In genomic region chr11:94740083-94740974, GRCh38 we compare ENCODE assay signal across 8 cellular contexts. TPM values are rescaled to one million over a fixed set of nuclear protein-coding genes. Genes with fewer than 3 reads are reported as not detected.
A peak's percentile ranks its signal among the peaks of the same experiment; 100 is the strongest.
DNase-seq lines count a peak whose midpoint lies in the region; ATAC-seq, FAIRE-seq and TF ChIP-seq lines count a peak whose summit lies in the region.

No MANE protein-coding gene starts in this region.

- no peak for TF ChIP-seq POLR2A in spleen (IDR thresholded peaks at IDR 0.05)

- no peaks in the 10 kb centered on the region for H3K9me3 Mint-ChIP-seq in activated T-cell treated with anti-CD3 and anti-CD28 coated beads, Interleukin-2, amount 50 U/mL, for 24 hours
- H3K9me3 Mint-ChIP-seq in MCF 10A (ENCODE audit: unreplicated experiment): no peaks in the 10 kb centered on the region

- no peak for ATAC-seq in GM21367 (IDR thresholded peaks at IDR 0.05; ENCODE audit: unreplicated experiment)

- H3K9me3 ChIP-seq in keratinocyte (ENCODE audit: control insufficient read depth, low read depth, low read length) (no peaks in the 10 kb centered on the region), spleen (no peaks in the 10 kb centered on the region)

- TF ChIP-seq CTCF in MCF 10A (IDR thresholded peaks at IDR 0.05; ENCODE audit: unreplicated experiment) (no peak), keratinocyte (optimal IDR thresholded peaks at IDR 0.05 in 1 of 3, IDR thresholded peaks at IDR 0.05 in 1 of 3, conservative IDR thresholded peaks at IDR 0.05 in 1 of 3; ENCODE audit: extremely low read depth in 1 of 3, insufficient read depth in 2 of 3, low read length in 3 of 3) (no peak), spleen (IDR thresholded peaks at IDR 0.05 in 8 of 11, conservative IDR thresholded peaks at IDR 0.05 in 3 of 11) (no peak)

- POLR2A ChIA-PET in MCF 10A (lab: Yijun Ruan, JAX): interaction anchor here (0.8 to 1.5 kb wide), 2 partner anchors 34 to 118 kb away, joined by 3 read pairs; no protein-coding TSS in a partner anchor

- no peak overlapping the region for H3K27ac Mint-ChIP-seq in activated T-cell treated with anti-CD3 and anti-CD28 coated beads, Interleukin-2, amount 50 U/mL, for 24 hours
- peak overlapping the region; percentile 69 for H3K27ac Mint-ChIP-seq in MCF 10A (ENCODE audit: low read depth, unreplicated experiment)

- H3K27me3 Mint-ChIP-seq in activated T-cell treated with anti-CD3 and anti-CD28 coated beads, Interleukin-2, amount 50 U/mL, for 24 hours: peaks cover 43% of the 10 kb centered on the region
- H3K27me3 Mint-ChIP-seq in MCF 10A (ENCODE audit: insufficient read depth, unreplicated experiment): no peaks in the 10 kb centered on the region

- H3K27ac ChIP-seq in keratinocyte (ENCODE audit: control insufficient read depth, insufficient read depth, low read length) (peak overlapping the region; percentile 75), spleen (peak overlapping the region in 5 of 8 donors; percentile 20 to 40 (median 33))

- H3K36me3 Mint-ChIP-seq in activated T-cell treated with anti-CD3 and anti-CD28 coated beads, Interleukin-2, amount 50 U/mL, for 24 hours (ENCODE audit: low read depth): no peaks in the 10 kb centered on the region
- H3K36me3 Mint-ChIP-seq in MCF 10A (ENCODE audit: insufficient read depth, unreplicated experiment): peaks cover 18% of the 10 kb centered on the region

- WGBS in spleen, 5 donors: 2 to 10% (median 3%) methylated on average over 39 to 81 of the region's 81 CpGs

- peak overlapping the region; percentile 78 for H3K9ac ChIP-seq in keratinocyte (ENCODE audit: control insufficient read depth, extremely low read depth, insufficient read depth, low read length)

- FAIRE-seq in keratinocyte (lab: Jason Lieb, UNC): peak; percentile 49

- peak overlapping the region; percentile 87 for H3K4me2 ChIP-seq in keratinocyte (ENCODE audit: control insufficient read depth, extremely low read depth, insufficient read depth, low read depth, low read length)

- BruUV-seq in MCF 10A (replicated peaks; lab: Mats Ljungman, UMichigan): no TSS peak

- CTCF ChIA-PET in MCF 10A (lab: Yijun Ruan, JAX): interaction anchor here (0.7 to 2.8 kb wide), 10 partner anchors 8 to 117 kb away, joined by 3 to 19 read pairs (median 4); no protein-coding TSS in a partner anchor

- intact Hi-C loops in MCF 10A (cut with micrococcal nuclease) (no loop called here), spleen (cut with DNase I; ENCODE audit: low total_unique reads) (no loop called here)

- H4K20me1 ChIP-seq in keratinocyte (ENCODE audit: control insufficient read depth, extremely low read depth, insufficient read depth, low read length): no peaks in the 10 kb centered on the region

- H3K4me3 ChIP-seq in keratinocyte (ENCODE audit: control insufficient read depth in 2 of 3, extremely low read depth in 1 of 3, insufficient read depth in 2 of 3, low read depth in 1 of 3, low read length in 3 of 3) (peak overlapping the region in 2 of 3 experiments; percentile 58 to 63), spleen (peak overlapping the region; percentile 30 to 70 (median 43))

- H3K4me1 ChIP-seq in keratinocyte (ENCODE audit: control insufficient read depth, extremely low read depth, insufficient read depth, low read length): peaks cover 46% of the 10 kb centered on the region
- peaks cover 3 to 24% (median 19%) of the 10 kb centered on the region in 6 donors for H3K4me1 ChIP-seq in spleen

- peak overlapping the region; percentile 65 for H3K4me3 Mint-ChIP-seq in activated T-cell treated with anti-CD3 and anti-CD28 coated beads, Interleukin-2, amount 50 U/mL, for 24 hours
- H3K4me3 Mint-ChIP-seq in MCF 10A (ENCODE audit: unreplicated experiment): peak overlapping the region; percentile 57

- H3K27me3 ChIP-seq in keratinocyte (ENCODE audit: control insufficient read depth, extremely low read depth, insufficient read depth, low read length) (no peaks in the 10 kb centered on the region), spleen (replicated peaks in 1 of 7) (peaks cover 0 to 43% (median 9%) of the 10 kb centered on the region in 7 donors)

- H3K36me3 ChIP-seq in keratinocyte (ENCODE audit: control insufficient read depth in 2 of 2, extremely low read depth in 1 of 2, insufficient read depth in 2 of 2, low read length in 2 of 2) (peaks cover 11 to 19% of the 10 kb centered on the region in 2 experiments), spleen (no peaks in the 10 kb centered on the region)

- no peak overlapping the region for H2AFZ ChIP-seq in keratinocyte (ENCODE audit: control insufficient read depth, low read length)

- DNase-seq in activated T-cell treated with anti-CD3 and anti-CD28 coated beads, Interleukin-2, amount 50 U/mL, for 24 hours: peak; percentile 31
- DNase-seq in activated T-cell treated with anti-CD3 and anti-CD28 coated beads for 4 hours: no peak
- DNase-seq in NCI-H2227 treated with DMSO at 0.1 percent for 48 hours (lab: John Stamatoyannopoulos, UW): peak; percentile 44
- no peak for DNase-seq in MCF 10A (ENCODE audit: unreplicated experiment)
- DNase-seq in keratinocyte (ENCODE audit: low read depth, low spot score): no peak
- no peak for DNase-seq in spleen
- DNase-seq in NCI-H2029 treated with DMSO at 0.1 percent for 48 hours (lab: John Stamatoyannopoulos, UW): no peak

- dilution Hi-C loops in keratinocyte (cut with MboI; ENCODE audit: extremely low pct_ligation_motif_present, low sequenced_read_pairs): no loop called here

- peaks cover 13% of the 10 kb centered on the region for H3K4me1 Mint-ChIP-seq in activated T-cell treated with anti-CD3 and anti-CD28 coated beads, Interleukin-2, amount 50 U/mL, for 24 hours (ENCODE audit: low read depth)
- peaks cover 15% of the 10 kb centered on the region for H3K4me1 Mint-ChIP-seq in MCF 10A (ENCODE audit: insufficient read depth, unreplicated experiment)

- H3K9me1 ChIP-seq in keratinocyte (ENCODE audit: control insufficient read depth, extremely low read depth, insufficient read depth, low read length): no peaks in the 10 kb centered on the region

- peaks cover 64% of the 10 kb centered on the region for H3K79me2 ChIP-seq in keratinocyte (ENCODE audit: control insufficient read depth, insufficient read depth, low read length)

RNA-seq across cellular contexts. Expression of gene AMOTL1, which starts 27.8 kb away (rescaled TPM):
- total RNA-seq in MCF 10A (2022) (76.6 and 77.0 TPM in 2 replicates), spleen (10 to 100 TPM; 24.8 to 43.9 (median 32.3) TPM)
- polyA plus RNA-seq in keratinocyte (62.4 to 110 TPM (median 86.5 TPM) in 3 replicates), spleen (1 to 10 TPM; 1.4 to 4.8 (median 1.6) TPM)
- polyA plus RNA-seq in keratinocyte (2011; ENCODE audit: low read depth): 28.9 TPM
- 58.9 and 89.6 TPM in 2 replicates for polyA plus RNA-seq in keratinocyte (2011; cell fraction: cytosol; rRNA removed)
- 149 and 163 TPM in 2 replicates for polyA plus RNA-seq in keratinocyte (2011; cell fraction: nucleus; rRNA removed)
- polyA plus RNA-seq in keratinocyte (2012; ENCODE audit: low replicate concordance): 31.6 and 98.4 TPM in 2 replicates
- 140 to 193 TPM (median 155 TPM) in 3 replicates for polyA minus RNA-seq in keratinocyte
- polyA minus RNA-seq in keratinocyte (2011; cell fraction: cytosol; rRNA and poly(A)+ RNA removed): 103 TPM
- 195 and 328 TPM in 2 replicates for polyA minus RNA-seq in keratinocyte (2011; cell fraction: nucleus; rRNA and poly(A)+ RNA removed)

Comparison
In these comparisons a context has a peak if more than half of its experiments do, and no peak if none do; other contexts are left out.
1. DNase-seq: peak in activated T-cell treated with anti-CD3 and anti-CD28 coated beads, Interleukin-2, amount 50 U/mL, for 24 hours (single experiment) and NCI-H2227 treated with DMSO at 0.1 percent for 48 hours (single experiment); none in activated T-cell treated with anti-CD3 and anti-CD28 coated beads for 4 hours (single experiment), MCF 10A (single experiment), keratinocyte (single experiment), spleen (single experiment) and NCI-H2029 treated with DMSO at 0.1 percent for 48 hours (single experiment).